In the genomic region with DNA sequence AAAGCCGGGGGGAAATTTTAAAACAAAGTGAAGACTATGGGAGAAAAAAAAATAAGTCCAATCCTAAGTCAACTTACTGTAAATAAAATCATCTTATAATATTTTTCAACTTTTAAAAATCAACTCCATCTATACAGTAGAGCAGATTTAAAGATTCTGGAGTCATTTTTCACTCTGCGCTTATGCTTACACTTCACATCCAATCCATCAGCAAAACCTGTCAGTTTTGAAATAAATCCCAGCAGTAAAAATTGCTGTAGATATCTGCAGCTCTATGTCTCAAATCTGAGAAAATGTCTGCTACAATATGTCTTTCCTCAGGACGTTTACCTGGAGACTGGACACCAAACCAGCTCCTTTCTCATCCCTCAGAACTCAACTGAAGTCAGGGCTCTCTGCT, we compare ENCODE assay signal across 28 cellular contexts.
"Had no signal": no experiment of that assay in that cellular context is flagged by ENCODE, and none has a peak within 500 bp of the region (broad histone marks: within the 10 kb centered on the region; RNA-seq: fewer than 3 reads in every experiment).

No MANE protein-coding gene starts in this region.

- H2AFZ ChIP-seq: parathyroid adenoma had no signal

- H3K4me1 Mint-ChIP-seq: naive B cell; naive thymus-derived CD8-positive, alpha-beta T cell; stimulated activated effector memory CD8-positive, alpha-beta T cell treated with anti-CD3 and anti-CD28 coated beads, Interleukin-12 subunit alpha, Interleukin-12 subunit beta, amount 100 ng/mL, for 72 hours; stimulated activated naive B cell treated with anti-CD40 and anti-IgM and Interleukin-4, amounts not matched to agents 10 μg/mL and 1 μg/mL and 100 μg/mL, for 72 hours had no signal

- H3K9me3 ChIP-seq: ovary, prostate gland, right lobe of liver, sigmoid colon, stomach, thoracic aorta, thyroid gland, tibial nerve, upper lobe of left lung, vagina had no signal

- H3K4me3 Mint-ChIP-seq: naive B cell; naive thymus-derived CD8-positive, alpha-beta T cell; natural killer cell treated with Interleukin-12 subunit alpha and Interleukin-12 subunit beta and Interleukin-15 and Interleukin-18, amount 100 ng/mL, for 72 hours; nephron progenitor cell; stimulated activated effector memory CD8-positive, alpha-beta T cell treated with anti-CD3 and anti-CD28 coated beads, Interleukin-12 subunit alpha, Interleukin-12 subunit beta, amount 100 ng/mL, for 72 hours; stimulated activated naive B cell treated with anti-CD40 and anti-IgM and Interleukin-4, amounts not matched to agents 10 μg/mL and 1 μg/mL and 100 μg/mL, for 72 hours; stimulated activated naive CD8-positive, alpha-beta T cell treated with anti-CD3 and anti-CD28 coated beads, Interleukin-15, Interleukin-2, amounts not matched to agents 100 ng/mL and 50 ng/mL, for 24 hours had no signal

- FAIRE-seq: small intestine, urothelium cell line had no signal

- H3K4me1 ChIP-seq: parathyroid adenoma, prostate gland, right lobe of liver, sigmoid colon, stomach, thyroid gland, tibial nerve, upper lobe of left lung, vagina had no signal

- H3K27ac ChIP-seq: ovary, parathyroid adenoma, prostate gland, right lobe of liver, sigmoid colon, stomach, thoracic aorta, thyroid gland, tibial nerve, upper lobe of left lung, vagina had no signal

- H3K9me3 Mint-ChIP-seq: nephron progenitor cell had no signal

- H3K36me3 ChIP-seq: ovary, prostate gland, right lobe of liver, sigmoid colon, stomach, thoracic aorta, thyroid gland, tibial nerve, upper lobe of left lung, vagina had no signal

- H3K9ac ChIP-seq: parathyroid adenoma had no signal

- H3K4me3 ChIP-seq: ovary, prostate gland, right lobe of liver, sigmoid colon, stomach, thoracic aorta, thyroid gland, tibial nerve, upper lobe of left lung, vagina had no signal

- DNase-seq: naive B cell; naive thymus-derived CD8-positive, alpha-beta T cell; nephron progenitor cell; occipital lobe; ovary; right cardiac atrium; right lobe of liver; sigmoid colon; small intestine; stimulated activated CD4-positive, alpha-beta T cell treated with anti-CD3 and anti-CD28 coated beads, Interleukin-15, amount 100 ng/mL, for 24 hours; stimulated activated CD4-positive, alpha-beta T cell treated with anti-CD3 and anti-CD28 coated beads, Interleukin-2, amount 100 ng/mL, for 24 hours; stimulated activated CD4-positive, alpha-beta T cell treated with anti-CD3 and anti-CD28 coated beads, Interleukin-2, amount 100 ng/mL, for 48 hours; stimulated activated CD4-positive, alpha-beta T cell treated with anti-CD3 and anti-CD28 coated beads, Interleukin-4, amount 100 ng/mL, for 24 hours; stimulated activated naive B cell treated with anti-CD40 and anti-IgM and Interleukin-4, amounts not matched to agents 10 μg/mL and 1 μg/mL and 100 μg/mL, for 72 hours; stimulated activated naive CD4-positive, alpha-beta T cell treated with Interleukin-2 at 50 U/mL for 16 hours; stomach; thyroid gland; trophoblast cell; upper lobe of left lung had no signal

- H3K27me3 ChIP-seq: ovary, right lobe of liver, sigmoid colon, stomach, thyroid gland, tibial nerve, upper lobe of left lung, vagina had no signal

- ATAC-seq: naive thymus-derived CD8-positive, alpha-beta T cell; natural killer cell treated with Interleukin-12 subunit alpha and Interleukin-12 subunit beta and Interleukin-15 and Interleukin-18, amount 100 ng/mL, for 72 hours; right cardiac atrium; right lobe of liver; stimulated activated effector memory CD8-positive, alpha-beta T cell treated with anti-CD3 and anti-CD28 coated beads, Interleukin-12 subunit alpha, Interleukin-12 subunit beta, amount 100 ng/mL, for 72 hours had no signal

- H3K79me2 ChIP-seq: parathyroid adenoma had no signal

- H3K36me3 Mint-ChIP-seq: naive B cell; naive thymus-derived CD8-positive, alpha-beta T cell; natural killer cell treated with Interleukin-12 subunit alpha and Interleukin-12 subunit beta and Interleukin-15 and Interleukin-18, amount 100 ng/mL, for 72 hours; stimulated activated effector memory CD8-positive, alpha-beta T cell treated with anti-CD3 and anti-CD28 coated beads, Interleukin-12 subunit alpha, Interleukin-12 subunit beta, amount 100 ng/mL, for 72 hours; stimulated activated naive B cell treated with anti-CD40 and anti-IgM and Interleukin-4, amounts not matched to agents 10 μg/mL and 1 μg/mL and 100 μg/mL, for 72 hours had no signal

- H3K27ac Mint-ChIP-seq: naive B cell; naive thymus-derived CD8-positive, alpha-beta T cell; natural killer cell treated with Interleukin-12 subunit alpha and Interleukin-12 subunit beta and Interleukin-15 and Interleukin-18, amount 100 ng/mL, for 72 hours; stimulated activated effector memory CD8-positive, alpha-beta T cell treated with anti-CD3 and anti-CD28 coated beads, Interleukin-12 subunit alpha, Interleukin-12 subunit beta, amount 100 ng/mL, for 72 hours; stimulated activated naive B cell treated with anti-CD40 and anti-IgM and Interleukin-4, amounts not matched to agents 10 μg/mL and 1 μg/mL and 100 μg/mL, for 72 hours; stimulated activated naive CD8-positive, alpha-beta T cell treated with anti-CD3 and anti-CD28 coated beads, Interleukin-15, Interleukin-2, amounts not matched to agents 100 ng/mL and 50 ng/mL, for 24 hours had no signal

- H3K27me3 Mint-ChIP-seq: naive B cell; naive thymus-derived CD8-positive, alpha-beta T cell; natural killer cell treated with Interleukin-12 subunit alpha and Interleukin-12 subunit beta and Interleukin-15 and Interleukin-18, amount 100 ng/mL, for 72 hours; stimulated activated naive B cell treated with anti-CD40 and anti-IgM and Interleukin-4, amounts not matched to agents 10 μg/mL and 1 μg/mL and 100 μg/mL, for 72 hours; stimulated activated naive CD8-positive, alpha-beta T cell treated with anti-CD3 and anti-CD28 coated beads, Interleukin-15, Interleukin-2, amounts not matched to agents 100 ng/mL and 50 ng/mL, for 24 hours had no signal
